11 cellular contexts compared by ENCODE assay signal in the genomic region with DNA sequence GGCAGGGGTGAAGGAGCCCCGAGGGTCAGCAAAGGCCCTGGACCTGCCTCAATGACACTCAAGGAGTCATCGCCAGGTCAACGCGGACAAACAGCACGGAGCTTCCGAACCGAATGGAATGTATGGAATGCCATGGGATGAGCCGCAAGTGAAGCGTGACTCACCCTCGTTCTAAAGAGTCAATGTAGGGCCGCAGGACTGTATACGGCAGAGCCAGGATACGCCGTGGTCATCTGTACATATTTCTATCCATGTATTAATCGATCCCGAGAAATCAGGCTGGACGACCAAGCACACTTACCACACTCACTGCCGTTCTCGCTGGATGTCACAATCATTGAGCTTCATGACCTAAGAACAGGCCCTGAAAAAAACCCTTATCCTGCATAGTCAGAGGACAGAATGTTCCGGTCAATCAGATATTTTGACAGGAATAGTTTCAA. TPM values are rescaled to one million over a fixed set of nuclear protein-coding genes. Genes with fewer than 3 reads are reported as not detected.
DNase-seq lines count a peak whose midpoint lies in the region; ATAC-seq and TF ChIP-seq lines count a peak whose summit lies in the region.
"Had no signal": no experiment of that assay in that cellular context is flagged by ENCODE, and none has a peak within 500 bp of the region (broad histone marks: within the 10 kb centered on the region; RNA-seq: fewer than 3 reads in every experiment).

No MANE protein-coding gene starts in this region.

- H3K36me3 Mint-ChIP-seq in activated B cell treated with CpG ODN at 0.5 μM for 24 hours (ENCODE audit: low read depth), result peaks cover 51% of the 10 kb centered on the region

- peak overlapping the region; percentile 58 for H3K9ac ChIP-seq in HCT116 (ENCODE audit: low read length)
- H3K9ac ChIP-seq in skeletal muscle satellite cell (ENCODE audit: low read depth, low read length), result no peak overlapping the region

- intact Hi-C loops in HCT116 (cut with micrococcal nuclease), result no loop called here
- intact Hi-C loops in activated B cell treated with CpG ODN at 0.5 μM for 24 hours (cut with micrococcal nuclease), result loop anchor here (5.0 to 10.0 kb wide), 2 partner anchors 212 to 1285 kb away; no protein-coding TSS in a partner anchor

- peak overlapping the region; percentile 98 for H3K27ac Mint-ChIP-seq in activated B cell treated with CpG ODN at 0.5 μM for 24 hours

- no CpG with 5 or more reads among the region's 20 CpGs for WGBS in iPS DF 6.9 (ENCODE audit: insufficient coverage, insufficient read length)

- H2AFZ ChIP-seq in HCT116 (ENCODE audit: low read depth, low read length, poor library complexity, severe bottlenecking), result no peak overlapping the region

- no peak for TF ChIP-seq RAD21 in HCT116 (IDR thresholded peaks at IDR 0.05; ENCODE audit: low read depth)

- CTCF ChIA-PET in HCT116 (lab: Charles Lee) (no interaction called here), activated B cell treated with CpG ODN at 0.5 μM for 24 hours (lab: Charles Lee) (no interaction called here)

- H3K79me2 ChIP-seq in HCT116 (ENCODE audit: insufficient read depth, low read length), result peaks cover 71% of the 10 kb centered on the region

- H3K36me3 ChIP-seq in HCT116 (ENCODE audit: control insufficient read depth in 1 of 2, insufficient read depth in 2 of 2, low read length in 2 of 2) (no peaks in the 10 kb centered on the region), iPS DF 6.9 (ENCODE audit: control insufficient read depth, insufficient read depth, low read length) (no peaks in the 10 kb centered on the region), skeletal muscle satellite cell (ENCODE audit: insufficient read depth, low read length) (no peaks in the 10 kb centered on the region)
- H3K36me3 ChIP-seq: vagina had no signal

- H3K4me2 ChIP-seq in HCT116 (ENCODE audit: low read length) (peak overlapping the region; percentile 79), skeletal muscle satellite cell (ENCODE audit: low read length) (peak overlapping the region; percentile 57)

- RAD21 ChIA-PET in HCT116 (lab: Charles Lee; ENCODE audit: low non-redundant PET in 1 of 2, low total read pairs in 2 of 2, uncharacterized antibody in 2 of 2, unreplicated experiment in 2 of 2), result no interaction called here

- no peaks in the 10 kb centered on the region for H3K9me3 ChIP-seq in HCT116 (ENCODE audit: control insufficient read depth in 1 of 2, insufficient read depth in 1 of 2, low read depth in 1 of 2, low read length in 2 of 2)
- no peaks in the 10 kb centered on the region for H3K9me3 ChIP-seq in iPS DF 6.9 (ENCODE audit: control insufficient read depth, insufficient read depth, low read length)
- no peaks in the 10 kb centered on the region for H3K9me3 ChIP-seq in skeletal muscle satellite cell (replicated peaks; ENCODE audit: low read length)
- H3K9me3 ChIP-seq: vagina had no signal

- peaks cover 16 to 51% of the 10 kb centered on the region in 2 experiments for H3K4me1 ChIP-seq in HCT116 (ENCODE audit: control insufficient read depth in 1 of 2, insufficient read depth in 2 of 2, low read length in 2 of 2)
- peaks cover 4% of the 10 kb centered on the region; the same call in 1 of the 2 replicates for H3K4me1 ChIP-seq in iPS DF 6.9 (ENCODE audit: control insufficient read depth, insufficient read depth, low read length)
- peaks cover 5% of the 10 kb centered on the region for H3K4me1 ChIP-seq in skeletal muscle satellite cell (ENCODE audit: control insufficient read depth, insufficient read depth, low read length)

- H3K4me3 Mint-ChIP-seq in activated B cell treated with CpG ODN at 0.5 μM for 24 hours, result no peak overlapping the region
- H3K4me3 Mint-ChIP-seq: activated T-cell treated with anti-CD3 and anti-CD28 coated beads, Interleukin-2, amount 50 U/mL, for 4 hours had no signal

- H3K4me3 ChIP-seq in HCT116 (replicated peaks in 1 of 2; ENCODE audit: low read depth in 1 of 2, low read length in 2 of 2) (peak overlapping the region; percentile 34 to 53), iPS DF 6.9 (ENCODE audit: low read length) (no peak overlapping the region), skeletal muscle satellite cell (ENCODE audit: low read length) (peak overlapping the region; percentile 47)
- H3K4me3 ChIP-seq: vagina had no signal

- no peaks in the 10 kb centered on the region for H3K9me2 ChIP-seq in HCT116 (ENCODE audit: insufficient read depth)

- no peaks in the 10 kb centered on the region for H4K20me1 ChIP-seq in HCT116 (ENCODE audit: insufficient read depth)

- peak overlapping the region; percentile 60 for H3K27ac ChIP-seq in HCT116 (ENCODE audit: low read depth, low read length)
- no peak overlapping the region for H3K27ac ChIP-seq in iPS DF 6.9 (ENCODE audit: low read length)
- H3K27ac ChIP-seq: vagina had no signal

- no peaks in the 10 kb centered on the region for H3K27me3 Mint-ChIP-seq in activated B cell treated with CpG ODN at 0.5 μM for 24 hours

- POLR2A ChIA-PET in HCT116 (lab: Charles Lee), result no interaction called here
- POLR2A ChIA-PET in activated B cell treated with CpG ODN at 0.5 μM for 24 hours (lab: Charles Lee), result interaction anchor here (1.2 to 1.8 kb wide), 7 partner anchors 9 to 68 kb away, joined by 3 to 14 read pairs (median 5); a partner anchor contains a TSS

- peaks cover 75% of the 10 kb centered on the region for H3K4me1 Mint-ChIP-seq in activated B cell treated with CpG ODN at 0.5 μM for 24 hours

- DNase-seq in HCT116 (ENCODE audit: low read depth, low spot score) (peak; percentile 67), activated B cell treated with CpG ODN at 0.5 μM for 24 hours (no peak), iPS DF 6.9 (ENCODE audit: low read depth, low spot score) (peak; percentile 60), T-helper 9 cell (no peak), SKM-1 treated with dmso at 0.1 percent for 144 hours (lab: John Stamatoyannopoulos, UW; ENCODE audit: unreplicated experiment) (no peak)
- no peak for DNase-seq in activated CD4-positive, CD25-positive, alpha-beta regulatory T cell (lab: John Stamatoyannopoulos, UW)
- DNase-seq: activated T-cell treated with anti-CD3 and anti-CD28 coated beads, Interleukin-2, amount 50 U/mL, for 4 hours; NCI-H1694 had no signal

- peak; percentile 76 for ATAC-seq in HCT116
- no peak for ATAC-seq in activated B cell treated with CpG ODN at 0.5 μM for 24 hours (ENCODE audit: low read depth)
- ATAC-seq in HG03095 (IDR thresholded peaks at IDR 0.05; ENCODE audit: unreplicated experiment), result no peak
- ATAC-seq: activated T-cell treated with anti-CD3 and anti-CD28 coated beads, Interleukin-2, amount 50 U/mL, for 4 hours had no signal

- TF ChIP-seq POLR2A in HCT116 (IDR thresholded peaks at IDR 0.05; ENCODE audit: borderline replicate concordance, extremely low read depth, insufficient read depth, insufficient read length), result no peak

- H3K27me3 ChIP-seq in HCT116 (ENCODE audit: insufficient read depth, low read length) (no peaks in the 10 kb centered on the region), iPS DF 6.9 (ENCODE audit: control insufficient read depth, insufficient read depth, low read length) (no peaks in the 10 kb centered on the region), skeletal muscle satellite cell (ENCODE audit: control insufficient read depth, insufficient read depth, low read length) (no peaks in the 10 kb centered on the region)
- H3K27me3 ChIP-seq: vagina had no signal

- H3K9me3 Mint-ChIP-seq in activated B cell treated with CpG ODN at 0.5 μM for 24 hours, result no peaks in the 10 kb centered on the region
- H3K9me3 Mint-ChIP-seq: activated T-cell treated with anti-CD3 and anti-CD28 coated beads, Interleukin-2, amount 50 U/mL, for 4 hours had no signal

- BruUV-seq in HCT116 (replicated peaks; lab: Mats Ljungman, UMichigan), result no TSS peak

- TF ChIP-seq CTCF in HCT116 (IDR thresholded peaks at IDR 0.05 in 2 of 3, conservative IDR thresholded peaks at IDR 0.05 in 1 of 3; ENCODE audit: borderline replicate concordance in 1 of 3, insufficient read depth in 1 of 3, low read depth in 2 of 3, low read length in 2 of 3) (no peak), activated B cell treated with CpG ODN at 0.5 μM for 24 hours (IDR thresholded peaks at IDR 0.05) (no peak)

TF ChIP-seq in HCT116, 20 proteins besides CTCF, POLR2A, EP300 and RAD21:
- TF ChIP-seq ZNF274 (IDR thresholded peaks at IDR 0.05; ENCODE audit: low read depth, low read length), result no peak
- TF ChIP-seq, protein P1, sequence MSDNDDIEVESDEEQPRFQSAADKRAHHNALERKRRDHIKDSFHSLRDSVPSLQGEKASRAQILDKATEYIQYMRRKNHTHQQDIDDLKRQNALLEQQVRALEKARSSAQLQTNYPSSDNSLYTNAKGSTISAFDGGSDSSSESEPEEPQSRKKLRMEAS (IDR thresholded peaks at IDR 0.05), result peak; percentile 33; the same call in 1 of the 2 replicates
- peak; percentile 44; the same call in 1 of the 2 replicates for TF ChIP-seq SP1 (IDR thresholded peaks at IDR 0.05; ENCODE audit: low read depth)
- TF ChIP-seq EZH2phosphoT487 (IDR thresholded peaks at IDR 0.05; ENCODE audit: borderline replicate concordance), result no peak

RNA-seq across cellular contexts. Expression of a gene that starts 4.3 kb away (rescaled TPM):
- total RNA-seq in HCT116 (2021; ENCODE audit: unreplicated experiment) (41.7 TPM), activated B cell treated with CpG ODN at 0.5 μM for 24 hours (175 and 181 TPM in 2 replicates)
- 45.3 and 48.3 TPM in 2 replicates for polyA plus RNA-seq in HCT116 (2012)
- total RNA-seq in skeletal muscle satellite cell (2012; rRNA removed), result 18.5 and 20.8 TPM in 2 replicates

RNA-seq across cellular contexts. Expression of a gene that starts 44.7 kb away (rescaled TPM):
- 324 TPM for total RNA-seq in HCT116 (2021; ENCODE audit: unreplicated experiment)
- polyA plus RNA-seq in HCT116 (2012), result 184 and 204 TPM in 2 replicates
- 198 and 202 TPM in 2 replicates for total RNA-seq in activated B cell treated with CpG ODN at 0.5 μM for 24 hours
- 225 and 233 TPM in 2 replicates for total RNA-seq in skeletal muscle satellite cell (2012; rRNA removed)

Comparison
In these comparisons a context has a peak if more than half of its experiments do, and no peak if none do; other contexts are left out.
1. DNase-seq: peak in HCT116 (single experiment) and iPS DF 6.9 (single experiment); none in activated B cell treated with CpG ODN at 0.5 μM for 24 hours (single experiment), activated CD4-positive, CD25-positive, alpha-beta regulatory T cell (0 of 4), T-helper 9 cell (single experiment) and SKM-1 treated with dmso at 0.1 percent for 144 hours (single experiment).